9 cellular contexts compared by ENCODE assay signal in the genomic region with DNA sequence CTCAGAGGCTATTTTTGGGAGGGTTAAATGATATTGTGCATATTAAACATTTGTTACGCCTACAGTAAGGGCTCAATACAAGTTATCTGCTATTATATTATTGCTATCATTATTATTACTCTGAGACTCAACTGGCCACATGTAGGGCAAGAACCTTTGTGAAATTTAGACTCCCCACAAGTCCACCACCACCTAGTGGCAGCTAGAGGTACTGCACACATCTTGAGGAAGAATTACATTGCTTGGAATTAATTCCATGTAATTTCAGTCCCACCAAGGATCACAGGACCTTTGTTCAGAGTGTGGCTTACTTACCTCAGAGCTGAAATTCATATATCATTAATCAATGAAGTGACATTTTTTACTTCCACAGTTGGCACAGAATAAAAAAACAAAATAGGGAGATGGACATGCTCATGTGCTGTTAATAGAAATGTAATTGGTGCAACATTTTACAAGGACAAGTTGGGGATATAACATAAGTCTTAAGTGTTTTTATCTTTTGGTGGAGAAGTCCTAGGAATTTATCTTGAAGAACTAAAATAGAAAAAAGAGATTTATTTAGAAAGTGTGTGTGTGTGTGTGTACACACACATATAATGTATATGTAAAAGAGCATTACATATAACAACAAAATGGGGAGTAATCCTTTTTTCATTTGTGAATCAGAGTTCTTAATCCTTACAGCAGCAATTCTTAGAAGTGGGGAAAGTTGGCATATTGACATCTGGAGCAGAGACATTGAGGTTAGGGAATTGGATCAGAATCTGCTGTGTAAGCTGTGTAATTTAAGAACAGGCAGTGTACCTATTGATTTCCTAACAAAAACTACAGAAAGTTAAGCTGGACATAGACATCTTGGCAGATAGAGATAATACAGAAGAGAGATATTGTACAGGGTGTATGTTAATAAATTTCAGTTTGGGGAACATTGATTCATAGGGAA. TPM values are rescaled to one million over a fixed set of nuclear protein-coding genes. Genes with fewer than 3 reads are reported as not detected.
DNase-seq lines count a peak whose midpoint lies in the region; ATAC-seq lines count a peak whose summit lies in the region.
"Had no signal": no experiment of that assay in that cellular context is flagged by ENCODE, and none has a peak within 500 bp of the region (broad histone marks: within the 10 kb centered on the region; RNA-seq: fewer than 3 reads in every experiment).

No MANE protein-coding gene starts in this region.

- peak; percentile 57 to 85 (median 65) for DNase-seq in NCI-H1417 (lab: John Stamatoyannopoulos, UW)
- DNase-seq in NCI-H1417 treated with DMSO at 0.1 percent for 48 hours (lab: John Stamatoyannopoulos, UW), result no peak
- DNase-seq in NCI-H69 (lab: John Stamatoyannopoulos, UW), result peak; percentile 82
- DNase-seq in activated CD4-positive, alpha-beta T cell treated with anti-CD3 and anti-CD28 coated beads, Interleukin-2, amount 50 U/mL, for 24 hours (ENCODE audit: low read depth in 1 of 2, low spot score in 1 of 2), result peak; percentile 28 to 68
- peak; percentile 65 for DNase-seq in effector CD8-positive, alpha-beta T cell (lab: John Stamatoyannopoulos, UW)
- DNase-seq in mesenchymal stem cell, result peak; percentile 82
- peak; percentile 24 to 43 for DNase-seq in stimulated activated CD8-positive, alpha-beta memory T cell treated with anti-CD3 and anti-CD28 coated beads, Interleukin-2, amount 100 ng/mL, for 48 hours (ENCODE audit: low read depth in 2 of 2)

- no peak overlapping the region for H2BK5ac ChIP-seq in mesenchymal stem cell (ENCODE audit: low read depth, low read length, poor library complexity, severe bottlenecking)

- no peak overlapping the region for H3K4ac ChIP-seq in mesenchymal stem cell (ENCODE audit: low read depth in 1 of 2, low read length in 2 of 2)

- H3K36me3 ChIP-seq in mesenchymal stem cell (ENCODE audit: control insufficient read depth in 1 of 2, insufficient read depth in 2 of 2, low read depth in 1 of 2, low read length in 2 of 2), result peaks cover 12 to 35% of the 10 kb centered on the region in 2 experiments

- H2BK120ac ChIP-seq in mesenchymal stem cell (ENCODE audit: low read depth, low read length), result no peak overlapping the region

- H3K4me2 ChIP-seq in mesenchymal stem cell (ENCODE audit: low read length, poor library complexity, severe bottlenecking), result no peak overlapping the region
- H3K4me2 ChIP-seq: BLaER1 had no signal

- H3K27me3 ChIP-seq in mesenchymal stem cell (ENCODE audit: control insufficient read depth in 1 of 2, insufficient read depth in 1 of 2, low read length in 2 of 2), result no peaks in the 10 kb centered on the region
- H3K27me3 ChIP-seq: BLaER1 had no signal

- no peak overlapping the region for H2BK15ac ChIP-seq in mesenchymal stem cell (ENCODE audit: low read depth, poor library complexity, severe bottlenecking)

- no peak overlapping the region for H3K23ac ChIP-seq in mesenchymal stem cell (ENCODE audit: low read length in 2 of 2)

- no peak overlapping the region for H2AK5ac ChIP-seq in mesenchymal stem cell (ENCODE audit: low read length, severe bottlenecking)

- H3K4me3 ChIP-seq in mesenchymal stem cell (ENCODE audit: insufficient read depth in 1 of 2, low read depth in 1 of 2, low read length in 2 of 2), result peak overlapping the region in 1 of 2 experiments; percentile 13
- H3K4me3 ChIP-seq: BLaER1 had no signal

- WGBS in mesenchymal stem cell, result no CpG with 5 or more reads among the region's 1 CpG

- no peak overlapping the region for H3K27ac ChIP-seq in mesenchymal stem cell (ENCODE audit: low read length, poor library complexity, severe bottlenecking)
- H3K27ac ChIP-seq: BLaER1 had no signal

- no peaks in the 10 kb centered on the region for H3K9me3 ChIP-seq in mesenchymal stem cell (ENCODE audit: control insufficient read depth, low read length)
- H3K9me3 ChIP-seq: BLaER1 had no signal

- H4K91ac ChIP-seq in mesenchymal stem cell (ENCODE audit: low read length), result no peak overlapping the region

- H3K79me1 ChIP-seq in mesenchymal stem cell (replicated peaks; ENCODE audit: low read length, poor library complexity, severe bottlenecking), result peaks cover 6% of the 10 kb centered on the region

- H3K14ac ChIP-seq in mesenchymal stem cell (ENCODE audit: low read length in 2 of 2), result no peak overlapping the region

- ATAC-seq in HG03175 (IDR thresholded peaks at IDR 0.05; ENCODE audit: unreplicated experiment), result peak; percentile 81

- H3K18ac ChIP-seq in mesenchymal stem cell (ENCODE audit: low read depth in 1 of 2, low read length in 2 of 2), result no peak overlapping the region

- no peak overlapping the region for H4K8ac ChIP-seq in mesenchymal stem cell (ENCODE audit: low read length)

- H2BK12ac ChIP-seq in mesenchymal stem cell (ENCODE audit: low read length in 2 of 2), result no peak overlapping the region

- peak overlapping the region; percentile 54 for H3K9ac ChIP-seq in mesenchymal stem cell (ENCODE audit: low read length)
- H3K9ac ChIP-seq: BLaER1 had no signal

- peaks cover 14% of the 10 kb centered on the region for H3K4me1 ChIP-seq in mesenchymal stem cell (ENCODE audit: control insufficient read depth, insufficient read depth, low read depth, low read length)
- H3K4me1 ChIP-seq: BLaER1 had no signal

- H2AFZ ChIP-seq in mesenchymal stem cell (ENCODE audit: low read depth, low read length), result no peak overlapping the region

RNA-seq across cellular contexts. Expression of gene MSANTD3, which starts 11.2 kb away (rescaled TPM):
- 84.0 TPM for polyA plus RNA-seq in mesenchymal stem cell (2013, experiment 1 of 2)
- polyA plus RNA-seq in mesenchymal stem cell (2013, experiment 2 of 2), result 85.5 TPM

RNA-seq across cellular contexts. Expression of gene TMEFF1, which starts 34.8 kb away (rescaled TPM):
- 0.21 TPM for polyA plus RNA-seq in mesenchymal stem cell (2013, experiment 1 of 2)
- 0.30 TPM for polyA plus RNA-seq in mesenchymal stem cell (2013, experiment 2 of 2)
